25 cellular contexts compared by ENCODE assay signal in the genomic region with DNA sequence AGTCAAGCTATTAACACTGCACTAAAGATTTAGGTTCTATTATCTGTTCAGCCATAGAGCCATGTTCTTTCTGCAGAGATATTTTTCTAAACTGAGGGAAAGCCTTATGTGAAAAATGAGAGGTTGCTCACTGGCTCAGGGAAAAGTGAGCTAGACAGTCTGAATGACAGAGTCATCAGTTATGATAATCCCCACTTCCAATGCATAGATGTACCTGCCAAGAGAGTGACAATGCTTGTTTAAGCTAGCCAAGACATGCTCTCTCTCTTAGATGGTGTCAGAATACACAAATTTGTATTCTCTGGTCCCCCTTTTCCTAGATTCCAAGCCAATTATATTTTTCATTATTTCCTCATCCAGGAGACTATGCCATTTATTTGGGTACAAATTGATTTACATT.
"Had no signal": no experiment of that assay in that cellular context is flagged by ENCODE, and none has a peak within 500 bp of the region (broad histone marks: within the 10 kb centered on the region; RNA-seq: fewer than 3 reads in every experiment).

No MANE protein-coding gene starts in this region.

- DNase-seq: activated CD4-positive, alpha-beta T cell treated with anti-CD3 and anti-CD28 coated beads for 4 hours; activated CD8-positive, alpha-beta memory T cell treated with anti-CD3 and anti-CD28 coated beads, Interleukin-2, amount 50 U/mL, for 4 hours; activated CD8-positive, alpha-beta T cell treated with anti-CD3 and anti-CD28 coated beads for 36 hours; activated T-cell treated with anti-CD3 and anti-CD28 coated beads, Interleukin-2, amount 50 U/mL, for 72 hours; amniotic stem cell; body of pancreas; Karpas-422; MM.1S; NCI-H146; NCI-H187 treated with DMSO at 0.1 percent for 48 hours; NCI-H2081 treated with DMSO at 0.1 percent for 48 hours; NCI-H2171 treated with DMSO at 0.1 percent for 48 hours; NCI-H226; NCI-H526; NCI-H774; NK-92 treated with Interleukin-12 subunit alpha and Interleukin-12 subunit beta, amount 100 ng/mL, for 24 hours; OCI-M1; Right ventricle myocardium superior; RPMI8226; SJCRH30 had no signal

- H3K4me1 ChIP-seq: ascending aorta, SJCRH30 had no signal

- H3K36me3 ChIP-seq: ascending aorta, cardiac muscle cell, SJCRH30 had no signal

- H3K27me3 ChIP-seq: ascending aorta, body of pancreas, cardiac muscle cell, SJCRH30 had no signal

- H3K4me3 ChIP-seq: ascending aorta, body of pancreas, cardiac muscle cell, K562, SJCRH30 had no signal

- H3K27ac ChIP-seq: ascending aorta, cardiac muscle cell, SJCRH30 had no signal

- H3K9me3 ChIP-seq: ascending aorta, body of pancreas, SJCRH30 had no signal

- ATAC-seq: activated CD4-positive, CD25-positive, alpha-beta regulatory T cell treated with anti-CD3 and anti-CD28 coated beads, Interleukin-2, amount 50 U/mL, for 24 hours; activated CD8-positive, alpha-beta T cell treated with anti-CD3 and anti-CD28 coated beads for 36 hours; activated T-cell treated with anti-CD3 and anti-CD28 coated beads, Interleukin-2, amount 50 U/mL, for 72 hours; body of pancreas; K562; Panc1 had no signal
